ENCODE assay signal across 8 cellular contexts in the genomic region with DNA sequence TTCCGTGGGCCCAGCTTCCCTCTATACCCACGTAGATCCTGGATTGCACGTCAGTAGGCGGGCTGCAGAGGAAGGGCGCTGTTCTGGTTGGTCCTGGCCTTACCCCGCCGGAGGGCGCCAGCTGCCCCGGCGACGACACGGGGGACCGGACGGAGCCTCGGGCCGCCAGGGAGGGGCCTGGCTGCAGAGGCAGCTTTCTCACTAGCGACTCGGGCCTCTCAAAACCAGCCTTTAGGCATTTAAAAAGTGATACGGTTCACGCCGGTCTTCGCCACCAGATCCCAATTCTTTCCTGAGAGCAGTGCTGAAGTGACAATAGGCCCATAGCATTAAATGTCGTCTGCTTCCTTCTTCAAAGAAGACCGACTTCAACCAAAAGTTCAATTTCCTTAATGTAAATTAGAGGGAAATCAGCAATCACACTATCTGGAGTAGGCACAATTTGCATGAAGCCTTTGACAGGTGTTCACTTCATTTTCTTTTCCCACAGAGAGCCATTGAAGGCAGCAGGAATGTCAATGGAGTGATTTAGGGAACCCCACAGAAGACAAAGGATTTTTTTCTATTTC. TPM values are rescaled to one million over a fixed set of nuclear protein-coding genes. Genes with fewer than 3 reads are reported as not detected.
DNase-seq lines count a peak whose midpoint lies in the region; ATAC-seq, FAIRE-seq and TF ChIP-seq lines count a peak whose summit lies in the region.

No MANE protein-coding gene starts in this region.

- H3K27ac ChIP-seq in GM23338 (ENCODE audit: low read depth) (peak overlapping the region; percentile 8; the same call in 1 of the 2 replicates), pancreas (peak overlapping the region; percentile 31 to 84 (median 66))

- H3K36me3 Mint-ChIP-seq in GM23338 (ENCODE audit: low read depth) (peaks cover 5% of the 10 kb centered on the region), glutamatergic neuron (ENCODE audit: unreplicated experiment) (no peaks in the 10 kb centered on the region)
- H3K36me3 Mint-ChIP-seq in activated T-helper 17 cell treated with anti-CD3 and anti-CD28 coated beads, Interleukin-2, amount 50 U/mL, for 72 hours (ENCODE audit: low read depth): no peaks in the 10 kb centered on the region

- H3F3A ChIP-seq in GM23338 (replicated peaks; ENCODE audit: low read depth): peaks cover 8% of the 10 kb centered on the region; the same call in 1 of the 2 replicates

- no peaks in the 10 kb centered on the region for H3K79me2 ChIP-seq in GM23338 (replicated peaks; ENCODE audit: insufficient read depth)

- H3K9me3 ChIP-seq in pancreas: no peaks in the 10 kb centered on the region

- H3K4me1 Mint-ChIP-seq in GM23338 (peaks cover 12% of the 10 kb centered on the region; the same call in 2 of the 3 replicates), glutamatergic neuron (ENCODE audit: low read depth, unreplicated experiment) (no peaks in the 10 kb centered on the region)
- H3K4me1 Mint-ChIP-seq in activated T-helper 17 cell treated with anti-CD3 and anti-CD28 coated beads, Interleukin-2, amount 50 U/mL, for 72 hours: no peaks in the 10 kb centered on the region

- H3K27ac Mint-ChIP-seq in GM23338 (no peak overlapping the region), glutamatergic neuron (ENCODE audit: unreplicated experiment) (peak overlapping the region; percentile 43)
- no peak overlapping the region for H3K27ac Mint-ChIP-seq in activated T-helper 17 cell treated with anti-CD3 and anti-CD28 coated beads, Interleukin-2, amount 50 U/mL, for 72 hours

- no peaks in the 10 kb centered on the region for H3K27me3 ChIP-seq in GM23338 (ENCODE audit: insufficient read depth)
- H3K27me3 ChIP-seq in pancreas: no peaks in the 10 kb centered on the region

- DNase-seq in GM12864 (ENCODE audit: low read depth) (no peak), GM23338 (ENCODE audit: low spot score) (peak; percentile 82), NCI-H526 (lab: John Stamatoyannopoulos, UW) (peak; percentile 89 to 91), glutamatergic neuron (peak; percentile 79), pancreas (peak; percentile 66 to 88 (median 76)), GOT3 (lab: John Stamatoyannopoulos, UW) (no peak)
- DNase-seq in NK-92 treated with Interleukin-12 subunit alpha and Interleukin-12 subunit beta, amount 100 ng/mL, for 24 hours (lab: John Stamatoyannopoulos, UW): no peak

- H3K4me3 Mint-ChIP-seq in GM23338: peak overlapping the region; percentile 47
- peak overlapping the region; percentile 39 for H3K4me3 Mint-ChIP-seq in activated T-helper 17 cell treated with anti-CD3 and anti-CD28 coated beads, Interleukin-2, amount 50 U/mL, for 72 hours
- H3K4me3 Mint-ChIP-seq in glutamatergic neuron (ENCODE audit: unreplicated experiment): no peak overlapping the region

- intact Hi-C loops in pancreas (cut with DNase I): no loop called here

- H3K9me3 Mint-ChIP-seq in GM23338 (peaks cover 5% of the 10 kb centered on the region), glutamatergic neuron (ENCODE audit: unreplicated experiment) (no peaks in the 10 kb centered on the region)
- no peaks in the 10 kb centered on the region for H3K9me3 Mint-ChIP-seq in activated T-helper 17 cell treated with anti-CD3 and anti-CD28 coated beads, Interleukin-2, amount 50 U/mL, for 72 hours

- peak overlapping the region; percentile 40 for H3K4me2 ChIP-seq in GM23338

- H3K4me1 ChIP-seq in GM23338 (ENCODE audit: insufficient read depth) (peaks cover 12% of the 10 kb centered on the region; the same call in 1 of the 2 replicates), pancreas (peaks cover 0 to 4% (median 0%) of the 10 kb centered on the region in 3 donors)

- no peak for FAIRE-seq in pancreas (lab: Jason Lieb, UNC)

- H2AFZ ChIP-seq in GM23338: 0 out of 2 replicates have a peak overlapping the region, but pooled peaks have one; percentile 15

- H3K4me3 ChIP-seq in GM12864 (ENCODE audit: low read depth, low read length): peak overlapping the region; percentile 53
- H3K4me3 ChIP-seq in GM23338: peak overlapping the region; percentile 26
- H3K4me3 ChIP-seq in pancreas: peak overlapping the region in 2 of 4 donors; percentile 19 to 39

- H3K27me3 Mint-ChIP-seq in GM23338 (ENCODE audit: insufficient read depth, low read depth, poor library complexity) (peaks cover 2% of the 10 kb centered on the region), glutamatergic neuron (ENCODE audit: unreplicated experiment) (peaks cover 2% of the 10 kb centered on the region)
- H3K27me3 Mint-ChIP-seq in activated T-helper 17 cell treated with anti-CD3 and anti-CD28 coated beads, Interleukin-2, amount 50 U/mL, for 72 hours: no peaks in the 10 kb centered on the region

- H3K9me2 ChIP-seq in GM23338 (ENCODE audit: insufficient read depth): no peaks in the 10 kb centered on the region

- 9 to 10% methylated on average over 24 of the region's 24 CpGs for WGBS in pancreas, 2 donors

- ATAC-seq in GM23338 (peak; percentile 99), pancreas (peak; percentile 97 to 99 (median 98))
- ATAC-seq in activated T-helper 17 cell treated with anti-CD3 and anti-CD28 coated beads, Interleukin-2, amount 50 U/mL, for 72 hours (replicated peaks): peak; percentile 98

- H4K20me1 ChIP-seq in GM23338 (replicated peaks; ENCODE audit: insufficient read depth): no peaks in the 10 kb centered on the region

- no peaks in the 10 kb centered on the region for H3K36me3 ChIP-seq in GM23338 (ENCODE audit: insufficient read depth)
- no peaks in the 10 kb centered on the region for H3K36me3 ChIP-seq in pancreas

- TF ChIP-seq CTCF in GM12864 (IDR thresholded peaks at IDR 0.05; ENCODE audit: low read depth, low read length, missing control alignments) (peak; percentile 38), GM23338 (conservative IDR thresholded peaks at IDR 0.05; ENCODE audit: low read depth in 2 of 2) (peak; percentile 44 to 78), glutamatergic neuron (IDR thresholded peaks at IDR 0.05; ENCODE audit: partially characterized antibody, unreplicated experiment) (no peak), pancreas (IDR thresholded peaks at IDR 0.05) (no peak)

TF ChIP-seq in GM23338, 12 proteins besides CTCF, POLR2A, EP300 and RAD21 (continues in another document):
- TF ChIP-seq NANOG (IDR thresholded peaks at IDR 0.05; ENCODE audit: borderline replicate concordance) (peak; percentile 65; the same call in 1 of the 2 replicates), ZNF331 (CRISPR knock-in tag; IDR thresholded peaks at IDR 0.05; ENCODE audit: low read depth) (no peak), JUNB (IDR thresholded peaks at IDR 0.05; ENCODE audit: unreplicated experiment) (no peak), POLR2AphosphoS5 (IDR thresholded peaks at IDR 0.05; ENCODE audit: low read depth) (no peak), EZH2 (IDR thresholded peaks at IDR 0.05; ENCODE audit: low read depth, unreplicated experiment) (no peak)

RNA-seq across cellular contexts. Expression of a gene that starts 17.6 kb away (rescaled TPM):
- 101 and 120 TPM in 2 replicates for total RNA-seq in GM23338 (2014; rRNA removed; shearing (Covaris generic))
- polyA plus RNA-seq in GM23338 (2016; fragmentation: Nextera tagmentation; extraction: Ambion mirVana): 166 and 172 TPM in 2 replicates
- 100 to 1,000 TPM; 200 to 270 TPM for total RNA-seq in activated T-helper 17 cell treated with anti-CD3 and anti-CD28 coated beads, Interleukin-2, amount 50 U/mL, for 72 hours
- total RNA-seq in glutamatergic neuron (ENCODE audit: unreplicated experiment): 188 TPM
- total RNA-seq in pancreas: 10 to 100 TPM; 36.5 to 59.3 (median 47.0) TPM
- polyA plus RNA-seq in pancreas: 10 to 100 TPM; 38.8 to 47.7 TPM

Comparison
In these comparisons a context has a peak if more than half of its experiments do, and no peak if none do; other contexts are left out.
1. DNase-seq: peak in GM23338 (single experiment), NCI-H526 (2 of 2), glutamatergic neuron (single experiment) and pancreas (6 of 6); none in GM12864 (single experiment), GOT3 (single experiment) and NK-92 treated with Interleukin-12 subunit alpha and Interleukin-12 subunit beta, amount 100 ng/mL, for 24 hours (single experiment).
2. CTCF ChIP-seq: peak in GM12864 (single experiment) and GM23338 (2 of 2); none in glutamatergic neuron (single experiment) and pancreas (0 of 4).
3. Peak in every context shown above with its lines, with median percentiles within 50 percentile points of each other: ATAC-seq.